In the genomic region with DNA sequence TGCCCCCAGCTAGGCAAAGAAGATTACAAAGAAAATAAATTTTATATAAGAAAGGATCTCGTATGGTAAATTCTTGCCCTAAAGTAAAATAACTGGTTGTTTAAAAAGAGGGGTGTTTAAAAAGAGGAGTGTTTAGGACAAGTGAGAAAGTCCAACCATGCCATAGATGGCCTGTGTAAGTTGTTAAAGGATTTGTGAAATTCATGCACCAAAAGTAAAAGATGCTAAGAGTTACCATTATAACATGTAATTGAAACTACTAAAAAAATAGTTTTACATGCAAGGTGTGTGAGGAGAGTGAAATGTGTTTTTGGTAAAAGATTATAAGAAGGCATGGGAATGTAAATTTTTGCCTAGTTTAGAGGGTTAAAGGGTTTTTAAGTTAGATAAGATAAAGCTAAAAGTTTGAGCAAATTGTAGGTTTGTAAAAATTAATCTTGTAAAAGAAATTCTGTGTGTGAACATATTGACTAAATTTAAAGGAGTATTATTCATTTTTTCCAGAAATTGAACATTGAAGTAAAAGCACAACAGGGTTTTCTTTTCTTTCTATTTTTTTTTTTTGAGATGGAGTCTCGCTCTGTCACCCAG, we compare ENCODE assay signal across 35 cellular contexts. TPM values are rescaled to one million over a fixed set of nuclear protein-coding genes. Genes with fewer than 3 reads are reported as not detected.
"Had no signal": no experiment of that assay in that cellular context is flagged by ENCODE, and none has a peak within 500 bp of the region (broad histone marks: within the 10 kb centered on the region; RNA-seq: fewer than 3 reads in every experiment).

No MANE protein-coding gene starts in this region.

- H3K27me3 ChIP-seq: colonic mucosa, gastroesophageal sphincter, heart left ventricle, hepatocyte, neutrophil, pancreas, testis, tibial artery had no signal

- H3K27ac ChIP-seq: colonic mucosa, epithelial cell of prostate, gastroesophageal sphincter, heart left ventricle, hepatocyte, neutrophil, pancreas, testis, tibial artery had no signal

- H3K9me3 ChIP-seq: colonic mucosa, neutrophil, pancreas, testis, tibial artery had no signal

- ATAC-seq: esophagus mucosa; gastroesophageal sphincter; heart left ventricle; left lobe of liver; mucosa of descending colon; natural killer cell treated with Interleukin-12 subunit alpha and Interleukin-12 subunit beta and Interleukin-15 and Interleukin-18, amount 100 ng/mL, for 72 hours; pancreas; sciatic nerve had no signal

- H3K36me3 ChIP-seq: colonic mucosa, gastroesophageal sphincter, heart left ventricle, neutrophil, pancreas, tibial artery had no signal

- H3K79me2 ChIP-seq: hepatocyte had no signal

- H3K4me1 ChIP-seq: colonic mucosa, gastroesophageal sphincter, pancreas, testis, tibial artery had no signal

- H3K4me2 ChIP-seq: hepatocyte, smooth muscle cell had no signal

- H3K4me3 ChIP-seq: colonic mucosa, gastroesophageal sphincter, heart left ventricle, hepatocyte, lung, mucosa of descending colon, pancreas, smooth muscle cell, testis, tibial artery had no signal

- DNase-seq: colonic mucosa; effector CD8-positive, alpha-beta T cell; endodermal cell; foreskin fibroblast; heart left ventricle; mucosa of descending colon; naive B cell; pancreas; retina; stimulated activated CD4-positive, alpha-beta T cell treated with anti-CD3 and anti-CD28 coated beads, Interleukin-12 subunit alpha, Interleukin-12 subunit beta, amount 100 ng/mL, for 4 hours; stimulated activated CD4-positive, alpha-beta T cell treated with anti-CD3 and anti-CD28 coated beads, Interleukin-1b, Interleukin-23, amount 100 ng/mL, for 48 hours; stimulated activated CD4-positive, alpha-beta T cell treated with anti-CD3 and anti-CD28 coated beads, Interleukin-4, amount 100 ng/mL, for 1 hour; stimulated activated CD8-positive, alpha-beta memory T cell treated with anti-CD3 and anti-CD28 coated beads, Interleukin-4, amount 100 ng/mL, for 48 hours; stimulated activated naive CD4-positive, alpha-beta T cell treated with Interleukin-2 at 50 U/mL for 16 hours; substantia nigra; testis; tibial artery had no signal

- FAIRE-seq: kidney, pancreas had no signal

RNA-seq across cellular contexts. Expression of gene HTT-AS, which starts 20.1 kb away (rescaled TPM):
- total RNA-seq: colonic mucosa; endodermal cell; esophagus mucosa; gastroesophageal sphincter; heart left ventricle; hepatocyte; kidney; left lobe of liver; liver; lung; mesothelial cell of epicardium; mucosa of descending colon; natural killer cell treated with Interleukin-12 subunit alpha and Interleukin-12 subunit beta and Interleukin-15 and Interleukin-18, amount 100 ng/mL, for 72 hours; neural crest cell; omental fat pad; pancreas; posterior vena cava; pulmonary artery endothelial cell; sciatic nerve; smooth muscle cell; testis; urinary bladder had no signal
- polyA plus RNA-seq: heart left ventricle, hepatocyte, liver, lung, pancreas, smooth muscle cell, urinary bladder had no signal
